Comparison of ENCODE assay signal across 1 cellular context in genomic region chr11:61695917-61696316, GRCh38.
A peak's percentile ranks its signal among the peaks of the same experiment; 100 is the strongest.
TF ChIP-seq lines count a peak whose summit lies in the region.

No MANE protein-coding gene starts in this region.

TF ChIP-seq in SK-N-SH, 30 proteins besides CTCF, POLR2A, EP300 and RAD21 (continued from another document):
- TF ChIP-seq REST (IDR thresholded peaks at IDR 0.05; ENCODE audit: low read depth, low read length) (no peak), NRF1 (IDR thresholded peaks at IDR 0.05; ENCODE audit: low read depth, low read length) (no peak), ELF1 (IDR thresholded peaks at IDR 0.05) (no peak), GABPA (IDR thresholded peaks at IDR 0.05; ENCODE audit: low read depth) (no peak), FOSL2 (IDR thresholded peaks at IDR 0.05; ENCODE audit: borderline replicate concordance, low read depth) (peak; percentile 72; the same call in 1 of the 2 replicates), PBX3 (IDR thresholded peaks at IDR 0.05) (peak; percentile 32; the same call in 1 of the 2 replicates), TAF1 (IDR thresholded peaks at IDR 0.05; ENCODE audit: borderline replicate concordance, low read depth, low read length) (no peak), GATA2 (CRISPR knock-in tag; IDR thresholded peaks at IDR 0.05) (no peak), FOXJ3 (CRISPR knock-in tag; IDR thresholded peaks at IDR 0.05) (no peak), TCF12 (IDR thresholded peaks at IDR 0.05) (peak; percentile 31; the same call in 1 of the 2 replicates), EZH2phosphoT487 (IDR thresholded peaks at IDR 0.05; ENCODE audit: borderline replicate concordance, low read depth) (no peak), RXRA (IDR thresholded peaks at IDR 0.05; ENCODE audit: borderline replicate concordance, low read depth) (peak; percentile 10; the same call in 1 of the 2 replicates), MEF2A (IDR thresholded peaks at IDR 0.05; ENCODE audit: borderline replicate concordance, low read depth) (no peak), NFIC (IDR thresholded peaks at IDR 0.05; ENCODE audit: borderline replicate concordance) (0 out of 2 replicates have a peak, but pooled peaks have one; percentile 13), RCOR1 (IDR thresholded peaks at IDR 0.05; ENCODE audit: low read length) (no peak), CHD2 (IDR thresholded peaks at IDR 0.05; ENCODE audit: low read length, partially characterized antibody) (no peak), POLR2AphosphoS5 (IDR thresholded peaks at IDR 0.05; ENCODE audit: low read depth, low read length) (no peak)
- TF ChIP-seq, protein P1, sequence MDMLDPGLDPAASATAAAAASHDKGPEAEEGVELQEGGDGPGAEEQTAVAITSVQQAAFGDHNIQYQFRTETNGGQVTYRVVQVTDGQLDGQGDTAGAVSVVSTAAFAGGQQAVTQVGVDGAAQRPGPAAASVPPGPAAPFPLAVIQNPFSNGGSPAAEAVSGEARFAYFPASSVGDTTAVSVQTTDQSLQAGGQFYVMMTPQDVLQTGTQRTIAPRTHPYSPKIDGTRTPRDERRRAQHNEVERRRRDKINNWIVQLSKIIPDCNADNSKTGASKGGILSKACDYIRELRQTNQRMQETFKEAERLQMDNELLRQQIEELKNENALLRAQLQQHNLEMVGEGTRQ (IDR thresholded peaks at IDR 0.05; ENCODE audit: borderline replicate concordance, low read depth, low read length), result no peak
